13 cellular contexts compared by ENCODE assay signal in genomic region chr13:110521946-110522345, GRCh38. TPM values are rescaled to one million over a fixed set of nuclear protein-coding genes. Genes with fewer than 3 reads are reported as not detected.
A peak's percentile ranks its signal among the peaks of the same experiment; 100 is the strongest.
DNase-seq lines count a peak whose midpoint lies in the region; ATAC-seq and TF ChIP-seq lines count a peak whose summit lies in the region.
"Had no signal": no experiment of that assay in that cellular context is flagged by ENCODE, and none has a peak within 500 bp of the region (broad histone marks: within the 10 kb centered on the region; RNA-seq: fewer than 3 reads in every experiment).

No MANE protein-coding gene starts in this region.

- WGBS in sigmoid colon, 2 donors: 70 to 74% methylated on average over 7 of the region's 7 CpGs
- 83 to 89% methylated on average over 6 to 7 of the region's 7 CpGs for WGBS in testis, 2 donors

- TF ChIP-seq POLR2A in sigmoid colon (IDR thresholded peaks at IDR 0.05) (no peak), testis (IDR thresholded peaks at IDR 0.05) (no peak)

- no peak overlapping the region for H3K4me3 Mint-ChIP-seq in brain
- H3K4me3 Mint-ChIP-seq in activated CD4-positive, alpha-beta T cell treated with anti-CD3 and anti-CD28 coated beads, Interleukin-2, amount 10 ng/mL, durations not matched to agents 24 days and 14 days: no peak overlapping the region
- H3K4me3 Mint-ChIP-seq: activated naive CD8-positive, alpha-beta T cell; CD4-positive, alpha-beta memory T cell; mesothelial cell of epicardium; type B pancreatic cell had no signal

- H3K4me1 Mint-ChIP-seq in brain: peaks cover 34% of the 10 kb centered on the region
- H3K4me1 Mint-ChIP-seq in activated CD4-positive, alpha-beta T cell treated with anti-CD3 and anti-CD28 coated beads, Interleukin-2, amount 10 ng/mL, durations not matched to agents 24 days and 14 days: peaks cover 20% of the 10 kb centered on the region

- TF ChIP-seq EP300 in sigmoid colon (IDR thresholded peaks at IDR 0.05): no peak

- H3K36me3 ChIP-seq in sigmoid colon (peaks cover 0 to 8% (median 0%) of the 10 kb centered on the region in 4 donors), testis (ENCODE audit: low read depth, missing control alignments) (no peaks in the 10 kb centered on the region)

- H3K27me3 ChIP-seq in sigmoid colon (no peaks in the 10 kb centered on the region), testis (no peaks in the 10 kb centered on the region)

- TF ChIP-seq CTCF in GM12864 (IDR thresholded peaks at IDR 0.05; ENCODE audit: low read depth, low read length, missing control alignments) (no peak), brain (conservative IDR thresholded peaks at IDR 0.05) (no peak), sigmoid colon (IDR thresholded peaks at IDR 0.05) (no peak), testis (IDR thresholded peaks at IDR 0.05) (no peak)

- in situ Hi-C loops in KBM-7 (cut with MboI; ENCODE audit: low pct_unique_long_range_greater_than_20kb, low sequenced_read_pairs): no loop called here

- H3K27ac Mint-ChIP-seq in brain: peak overlapping the region in 3 of 5 experiments; percentile 6 to 82 (median 66)
- no peak overlapping the region for H3K27ac Mint-ChIP-seq in activated CD4-positive, alpha-beta T cell treated with anti-CD3 and anti-CD28 coated beads, Interleukin-2, amount 10 ng/mL, durations not matched to agents 24 days and 14 days
- H3K27ac Mint-ChIP-seq: activated naive CD8-positive, alpha-beta T cell; CD4-positive, alpha-beta memory T cell; mesothelial cell of epicardium; type B pancreatic cell had no signal

- H3K36me3 Mint-ChIP-seq in brain: no peaks in the 10 kb centered on the region
- no peaks in the 10 kb centered on the region for H3K36me3 Mint-ChIP-seq in activated CD4-positive, alpha-beta T cell treated with anti-CD3 and anti-CD28 coated beads, Interleukin-2, amount 10 ng/mL, durations not matched to agents 24 days and 14 days (ENCODE audit: low read depth)
- H3K36me3 Mint-ChIP-seq: activated naive CD8-positive, alpha-beta T cell; mesothelial cell of epicardium; type B pancreatic cell had no signal

- H3K9me3 Mint-ChIP-seq in brain: no peaks in the 10 kb centered on the region
- H3K9me3 Mint-ChIP-seq in activated CD4-positive, alpha-beta T cell treated with anti-CD3 and anti-CD28 coated beads, Interleukin-2, amount 10 ng/mL, durations not matched to agents 24 days and 14 days: no peaks in the 10 kb centered on the region
- H3K9me3 Mint-ChIP-seq: CD4-positive, alpha-beta memory T cell; mesothelial cell of epicardium; type B pancreatic cell had no signal

- H3K4me3 ChIP-seq in GM12864 (ENCODE audit: low read depth, low read length) (no peak overlapping the region), sigmoid colon (no peak overlapping the region), testis (no peak overlapping the region)

- H3K4me1 ChIP-seq in sigmoid colon (peaks cover 0 to 52% (median 34%) of the 10 kb centered on the region in 4 donors), testis (peaks cover 41% of the 10 kb centered on the region)

- intact Hi-C loops in sigmoid colon (cut with DNase I): loop anchor here (5.0 kb wide), 1 partner anchor 35 kb away; no protein-coding TSS in a partner anchor
- intact Hi-C loops in activated CD4-positive, alpha-beta T cell treated with anti-CD3 and anti-CD28 coated beads, Interleukin-2, amount 10 ng/mL, durations not matched to agents 24 days and 14 days (cut with micrococcal nuclease): loop anchor here (5.0 kb wide), 1 partner anchor 265 kb away; no protein-coding TSS in a partner anchor
- intact Hi-C loops in testis (cut with DNase I; ENCODE audit: low total_unique reads): no loop called here

- H3K9me3 ChIP-seq in sigmoid colon (no peaks in the 10 kb centered on the region), testis (no peaks in the 10 kb centered on the region)

- peaks cover 14% of the 10 kb centered on the region for H3K27me3 Mint-ChIP-seq in brain
- H3K27me3 Mint-ChIP-seq in activated CD4-positive, alpha-beta T cell treated with anti-CD3 and anti-CD28 coated beads, Interleukin-2, amount 10 ng/mL, durations not matched to agents 24 days and 14 days: no peaks in the 10 kb centered on the region
- H3K27me3 Mint-ChIP-seq: activated naive CD8-positive, alpha-beta T cell; type B pancreatic cell had no signal

- ATAC-seq in GM18867 (IDR thresholded peaks at IDR 0.05; ENCODE audit: unreplicated experiment) (no peak), GM19351 (IDR thresholded peaks at IDR 0.05; ENCODE audit: unreplicated experiment) (no peak)

- DNase-seq in GM12864 (ENCODE audit: low read depth) (peak; percentile 10), KBM-7 (peak; percentile 43), sigmoid colon (peak; percentile 69), testis (no peak)
- no peak for DNase-seq in activated CD4-positive, alpha-beta T cell treated with anti-CD3 and anti-CD28 coated beads, Interleukin-2, amount 10 ng/mL, durations not matched to agents 24 days and 14 days
- DNase-seq: CD4-positive, alpha-beta memory T cell; NCI-H1417 treated with DMSO at 0.1 percent for 48 hours had no signal

- peak overlapping the region; percentile 56 to 81 (median 75) for H3K27ac ChIP-seq in sigmoid colon
- H3K27ac ChIP-seq in testis: peak overlapping the region in 1 of 2 donors; percentile 8

RNA-seq across cellular contexts. Expression of gene RAB20, which starts 39.6 kb away (rescaled TPM):
- polyA plus RNA-seq in brain (ENCODE audit: insufficient read depth, low read depth, low replicate concordance) (3.1 TPM), sigmoid colon (10 to 100 TPM; 48.8 to 61.7 (median 59.5) TPM), testis (ENCODE audit: insufficient read depth, low read depth, low replicate concordance) (22.0 TPM)
- total RNA-seq in sigmoid colon (10 to 100 TPM in 3 of 4 donors, 1 to 10 TPM in 1; 6.9 to 21.3 (median 15.1) TPM), testis (10 to 100 TPM; 27.2 to 41.1 TPM)
- total RNA-seq in activated CD4-positive, alpha-beta T cell treated with anti-CD3 and anti-CD28 coated beads, Interleukin-2, amount 10 ng/mL, durations not matched to agents 24 days and 14 days: 2.8 and 3.2 TPM in 2 replicates

Comparison
In these comparisons a context has a peak if more than half of its experiments do, and no peak if none do; other contexts are left out.
1. DNase-seq: peak in GM12864 (single experiment), KBM-7 (single experiment) and sigmoid colon (single experiment); none in activated CD4-positive, alpha-beta T cell treated with anti-CD3 and anti-CD28 coated beads, Interleukin-2, amount 10 ng/mL, durations not matched to agents 24 days and 14 days (single experiment) and testis (single experiment).